22 cellular contexts compared by ENCODE assay signal in the genomic region with DNA sequence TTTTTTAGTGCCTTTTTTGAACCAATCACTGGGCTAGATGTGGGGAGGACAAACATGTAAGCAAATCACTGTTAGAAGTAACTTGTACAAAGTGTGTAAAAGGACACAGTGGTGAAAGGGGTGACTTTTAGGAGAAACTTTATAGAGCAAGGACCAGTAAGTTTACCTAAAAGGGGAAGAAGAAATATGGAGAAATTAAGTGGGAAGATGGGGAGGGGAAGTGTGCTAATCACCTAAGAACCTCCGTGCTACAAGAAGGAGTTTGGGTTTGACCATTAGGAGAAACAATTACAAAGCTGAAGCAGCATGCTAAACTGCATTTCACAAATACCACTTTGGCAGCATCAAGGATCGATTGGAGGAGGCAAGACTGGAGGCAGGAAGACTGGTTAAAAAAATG. TPM values are rescaled to one million over a fixed set of nuclear protein-coding genes. Genes with fewer than 3 reads are reported as not detected.
DNase-seq lines count a peak whose midpoint lies in the region; ATAC-seq and TF ChIP-seq lines count a peak whose summit lies in the region.
"Had no signal": no experiment of that assay in that cellular context is flagged by ENCODE, and none has a peak within 500 bp of the region (broad histone marks: within the 10 kb centered on the region; RNA-seq: fewer than 3 reads in every experiment).

No MANE protein-coding gene starts in this region.

- H3K9ac ChIP-seq in smooth muscle cell (ENCODE audit: low read depth), result peak overlapping the region; percentile 22

- H3K4me2 ChIP-seq in smooth muscle cell, result peak overlapping the region; percentile 85

- intact Hi-C loops in Calu3 (cut with micrococcal nuclease; ENCODE audit: unreplicated experiment) (no loop called here), lower leg skin (cut with DNase I; ENCODE audit: low total_unique reads) (no loop called here)

- no peaks in the 10 kb centered on the region for H3K36me3 ChIP-seq in smooth muscle cell (ENCODE audit: low read depth)

- TF ChIP-seq CTCF in Calu3 (IDR thresholded peaks at IDR 0.05; ENCODE audit: unreplicated experiment), result no peak
- TF ChIP-seq CTCF in NB4 (IDR thresholded peaks at IDR 0.05; ENCODE audit: low read depth, low read length), result no peak
- TF ChIP-seq CTCF in endothelial cell (IDR thresholded peaks at IDR 0.05; ENCODE audit: unreplicated experiment), result no peak
- no peak for TF ChIP-seq CTCF in smooth muscle cell (IDR thresholded peaks at IDR 0.05; ENCODE audit: borderline replicate concordance, insufficient read depth, poor library complexity, severe bottlenecking)
- no peak for TF ChIP-seq CTCF in lower leg skin (IDR thresholded peaks at IDR 0.05)
- TF ChIP-seq CTCF in WTC11 (IDR thresholded peaks at IDR 0.05), result no peak

- peaks cover 87% of the 10 kb centered on the region for H3K79me2 ChIP-seq in smooth muscle cell (ENCODE audit: low read depth)

- H3K4me1 ChIP-seq in smooth muscle cell (ENCODE audit: low read depth), result peaks cover 42% of the 10 kb centered on the region

- no peak overlapping the region for H2AFZ ChIP-seq in smooth muscle cell (ENCODE audit: low read depth)

- 80% methylated on average over 2 of the region's 2 CpGs for WGBS in smooth muscle cell (ENCODE audit: low lambda C conversion rate)
- WGBS in lower leg skin, 2 donors, result 70 to 71% methylated on average over 2 of the region's 2 CpGs

- peak overlapping the region; percentile 94 for H3K27ac ChIP-seq in smooth muscle cell (ENCODE audit: low read depth)
- H3K27ac ChIP-seq: SK-N-MC, suprapubic skin had no signal

- no peaks in the 10 kb centered on the region for H3K9me3 ChIP-seq in smooth muscle cell (replicated peaks; ENCODE audit: low read depth)
- H3K9me3 ChIP-seq: MG63, suprapubic skin had no signal

- TF ChIP-seq POLR2A in NB4 (IDR thresholded peaks at IDR 0.05; ENCODE audit: extremely low read depth, insufficient read length) (no peak), lower leg skin (IDR thresholded peaks at IDR 0.05) (no peak)

- no peaks in the 10 kb centered on the region for H3K27me3 ChIP-seq in smooth muscle cell (ENCODE audit: low read depth)
- H3K27me3 ChIP-seq: MG63, suprapubic skin had no signal

- H3K9me3 Mint-ChIP-seq in Calu3 (ENCODE audit: low read depth, unreplicated experiment) (no peaks in the 10 kb centered on the region), endothelial cell (ENCODE audit: unreplicated experiment) (no peaks in the 10 kb centered on the region), WTC11 (no peaks in the 10 kb centered on the region)
- H3K9me3 Mint-ChIP-seq: activated naive CD8-positive, alpha-beta T cell treated with anti-CD3 and anti-CD28 coated beads for 36 hours had no signal

- POLR2A ChIA-PET in WTC11 (lab: Charles Lee), result interaction anchor here (0.6 kb wide), 1 partner anchor 8 kb away, joined by 8 read pairs; no protein-coding TSS in a partner anchor

- H3K27me3 Mint-ChIP-seq in Calu3 (ENCODE audit: unreplicated experiment) (no peaks in the 10 kb centered on the region), endothelial cell (ENCODE audit: unreplicated experiment) (peaks cover 12% of the 10 kb centered on the region), WTC11 (ENCODE audit: low read depth) (no peaks in the 10 kb centered on the region)
- H3K27me3 Mint-ChIP-seq: activated naive CD8-positive, alpha-beta T cell treated with anti-CD3 and anti-CD28 coated beads for 36 hours had no signal

- CTCF ChIA-PET in Calu3 (lab: Charles Lee) (no interaction called here), WTC11 (lab: Charles Lee) (no interaction called here)

- no peak for ATAC-seq in WTC11
- ATAC-seq: PC-3 had no signal

- H3K4me3 Mint-ChIP-seq in Calu3 (ENCODE audit: low read depth, unreplicated experiment), result no peak overlapping the region
- H3K4me3 Mint-ChIP-seq in endothelial cell (ENCODE audit: unreplicated experiment), result no peak overlapping the region
- no peak overlapping the region for H3K4me3 Mint-ChIP-seq in WTC11

- H3K27ac Mint-ChIP-seq in Calu3 (ENCODE audit: unreplicated experiment), result peak overlapping the region; percentile 11
- H3K27ac Mint-ChIP-seq in endothelial cell (ENCODE audit: unreplicated experiment), result peak overlapping the region; percentile 38
- no peak overlapping the region for H3K27ac Mint-ChIP-seq in WTC11
- H3K27ac Mint-ChIP-seq: activated naive CD8-positive, alpha-beta T cell treated with anti-CD3 and anti-CD28 coated beads for 36 hours had no signal

- H3K4me1 Mint-ChIP-seq in Calu3 (ENCODE audit: low read depth, unreplicated experiment) (peaks cover 40% of the 10 kb centered on the region), endothelial cell (ENCODE audit: unreplicated experiment) (peaks cover 29% of the 10 kb centered on the region), WTC11 (peaks cover 37% of the 10 kb centered on the region)

- peaks cover 49% of the 10 kb centered on the region for H3K36me3 Mint-ChIP-seq in Calu3 (ENCODE audit: insufficient read depth, unreplicated experiment)
- no peaks in the 10 kb centered on the region for H3K36me3 Mint-ChIP-seq in endothelial cell (ENCODE audit: low read depth, unreplicated experiment)
- peaks cover 6% of the 10 kb centered on the region; the same call in 1 of the 2 replicates for H3K36me3 Mint-ChIP-seq in WTC11

- DNase-seq in Calu3 (no peak), NB4 (ENCODE audit: low read depth) (peak; percentile 33), endothelial cell (ENCODE audit: low spot score) (no peak), smooth muscle cell (lab: John Stamatoyannopoulos, UW; ENCODE audit: unreplicated experiment) (no peak), HuH-7 (ENCODE audit: low spot score) (no peak), lower leg skin (ENCODE audit: low spot score in 2 of 2) (no peak), NK-92 (lab: John Stamatoyannopoulos, UW; ENCODE audit: unreplicated experiment) (no peak), WTC11 (ENCODE audit: low spot score) (no peak)
- DNase-seq: activated CD4-positive, alpha-beta T cell treated with anti-CD3 and anti-CD28 coated beads, Interleukin-2, amount 50 U/mL, for 1 hour; activated naive CD8-positive, alpha-beta T cell treated with anti-CD3 and anti-CD28 coated beads for 36 hours; activated T-cell treated with anti-CD3 and anti-CD28 coated beads, Interleukin-2, amount 50 U/mL, for 48 hours; GF-D8; hypothalamus; MG63; midbrain; NCI-H2029 treated with DMSO at 0.1 percent for 48 hours; NCI-H510A; occipital lobe; PC-3; stimulated activated CD4-positive, alpha-beta T cell treated with anti-CD3 and anti-CD28 coated beads, Interleukin-4, amount 100 ng/mL, for 1 hour had no signal

- H4K20me1 ChIP-seq in smooth muscle cell (ENCODE audit: low read depth), result peaks cover 65% of the 10 kb centered on the region

- no peak overlapping the region for H3K4me3 ChIP-seq in NB4 (ENCODE audit: low read depth, low read length)
- H3K4me3 ChIP-seq in smooth muscle cell, result peak overlapping the region; percentile 56
- H3K4me3 ChIP-seq in lower leg skin (ENCODE audit: low read depth, poor library complexity, severe bottlenecking), result no peak overlapping the region
- H3K4me3 ChIP-seq: MG63, suprapubic skin had no signal

- H3F3A ChIP-seq in smooth muscle cell (ENCODE audit: low read depth), result peaks cover 19% of the 10 kb centered on the region

- no TSS peak for BruUV-seq in Calu3 (replicated peaks; lab: Mats Ljungman, UMichigan)

TF ChIP-seq in WTC11, 78 proteins besides CTCF, POLR2A, EP300 and RAD21 (continues in another document):
- TF ChIP-seq, protein P1, sequence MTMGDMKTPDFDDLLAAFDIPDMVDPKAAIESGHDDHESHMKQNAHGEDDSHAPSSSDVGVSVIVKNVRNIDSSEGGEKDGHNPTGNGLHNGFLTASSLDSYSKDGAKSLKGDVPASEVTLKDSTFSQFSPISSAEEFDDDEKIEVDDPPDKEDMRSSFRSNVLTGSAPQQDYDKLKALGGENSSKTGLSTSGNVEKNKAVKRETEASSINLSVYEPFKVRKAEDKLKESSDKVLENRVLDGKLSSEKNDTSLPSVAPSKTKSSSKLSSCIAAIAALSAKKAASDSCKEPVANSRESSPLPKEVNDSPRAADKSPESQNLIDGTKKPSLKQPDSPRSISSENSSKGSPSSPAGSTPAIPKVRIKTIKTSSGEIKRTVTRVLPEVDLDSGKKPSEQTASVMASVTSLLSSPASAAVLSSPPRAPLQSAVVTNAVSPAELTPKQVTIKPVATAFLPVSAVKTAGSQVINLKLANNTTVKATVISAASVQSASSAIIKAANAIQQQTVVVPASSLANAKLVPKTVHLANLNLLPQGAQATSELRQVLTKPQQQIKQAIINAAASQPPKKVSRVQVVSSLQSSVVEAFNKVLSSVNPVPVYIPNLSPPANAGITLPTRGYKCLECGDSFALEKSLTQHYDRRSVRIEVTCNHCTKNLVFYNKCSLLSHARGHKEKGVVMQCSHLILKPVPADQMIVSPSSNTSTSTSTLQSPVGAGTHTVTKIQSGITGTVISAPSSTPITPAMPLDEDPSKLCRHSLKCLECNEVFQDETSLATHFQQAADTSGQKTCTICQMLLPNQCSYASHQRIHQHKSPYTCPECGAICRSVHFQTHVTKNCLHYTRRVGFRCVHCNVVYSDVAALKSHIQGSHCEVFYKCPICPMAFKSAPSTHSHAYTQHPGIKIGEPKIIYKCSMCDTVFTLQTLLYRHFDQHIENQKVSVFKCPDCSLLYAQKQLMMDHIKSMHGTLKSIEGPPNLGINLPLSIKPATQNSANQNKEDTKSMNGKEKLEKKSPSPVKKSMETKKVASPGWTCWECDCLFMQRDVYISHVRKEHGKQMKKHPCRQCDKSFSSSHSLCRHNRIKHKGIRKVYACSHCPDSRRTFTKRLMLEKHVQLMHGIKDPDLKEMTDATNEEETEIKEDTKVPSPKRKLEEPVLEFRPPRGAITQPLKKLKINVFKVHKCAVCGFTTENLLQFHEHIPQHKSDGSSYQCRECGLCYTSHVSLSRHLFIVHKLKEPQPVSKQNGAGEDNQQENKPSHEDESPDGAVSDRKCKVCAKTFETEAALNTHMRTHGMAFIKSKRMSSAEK (CRISPR knock-in tag; IDR thresholded peaks at IDR 0.05; ENCODE audit: borderline replicate concordance), result no peak
- TF ChIP-seq TEAD4 (CRISPR knock-in tag; IDR thresholded peaks at IDR 0.05), result no peak

RNA-seq across cellular contexts. Expression of a gene that starts 17.3 kb away (rescaled TPM):
- total RNA-seq in Calu3 (2022) (18.9 and 20.2 TPM in 2 replicates), endothelial cell (ENCODE audit: unreplicated experiment) (33.5 TPM), smooth muscle cell (202 and 250 TPM in 2 replicates), lower leg skin (10 to 100 TPM in 1 of 4 donors, 1 to 10 TPM in 3; 2.4 to 10.7 (median 5.4) TPM), WTC11 (2021) (4.1 to 6.5 TPM (median 4.6 TPM) in 3 replicates)
- 62.6 and 85.2 TPM in 2 replicates for polyA plus RNA-seq in smooth muscle cell

RNA-seq across cellular contexts. Expression of a gene that starts 17.3 kb away (rescaled TPM):
- total RNA-seq in Calu3 (2022) (24.6 and 26.4 TPM in 2 replicates), endothelial cell (ENCODE audit: unreplicated experiment) (31.0 TPM), smooth muscle cell (37.0 and 41.3 TPM in 2 replicates), lower leg skin (10 to 100 TPM; 13.3 to 16.5 (median 13.9) TPM), WTC11 (2021) (13.6 to 18.7 TPM (median 17.8 TPM) in 3 replicates)
- polyA plus RNA-seq in smooth muscle cell, result 66.1 and 88.2 TPM in 2 replicates
